ENCODE assay signal across 8 cellular contexts in genomic region chr16:58629681-58630640, GRCh38. TPM values are rescaled to one million over a fixed set of nuclear protein-coding genes. Genes with fewer than 3 reads are reported as not detected.
DNase-seq lines count a peak whose midpoint lies in the region; ATAC-seq, FAIRE-seq and TF ChIP-seq lines count a peak whose summit lies in the region.

CNOT1 (minus strand) TSS chr16:58629826; CDS start chr16:58599337, 30,489 bp downstream.

- H3K4me1 Mint-ChIP-seq in Calu3 (ENCODE audit: low read depth, unreplicated experiment), result no peaks in the 10 kb centered on the region

- under 1% methylated on average over 64 of the region's 64 CpGs for WGBS in HUES64
- WGBS in mesodermal cell (ENCODE audit: insufficient coverage in 2 of 2), 2 experiments, result 0 to 1% methylated on average over 56 to 59 of the region's 64 CpGs

- H3K9me3 ChIP-seq in HUES64 (ENCODE audit: insufficient read depth, low read depth, low read length) (no peaks in the 10 kb centered on the region), OCI-LY1 (ENCODE audit: low read length) (no peaks in the 10 kb centered on the region), mesodermal cell (ENCODE audit: control insufficient read depth, low read length) (no peaks in the 10 kb centered on the region)

- TF ChIP-seq CTCF in Calu3 (IDR thresholded peaks at IDR 0.05; ENCODE audit: unreplicated experiment) (no peak), OCI-LY1 (IDR thresholded peaks at IDR 0.05; ENCODE audit: low read length) (no peak)

- peak within 1 kb of the TSS; percentile 99 for H3K4me3 Mint-ChIP-seq in Calu3 (ENCODE audit: low read depth, unreplicated experiment)

- ATAC-seq in GM21447 (IDR thresholded peaks at IDR 0.05; ENCODE audit: unreplicated experiment), result peak; percentile 82

- H4K20me1 ChIP-seq in OCI-LY1 (ENCODE audit: insufficient read depth, low read length), result peaks cover 8% of the 10 kb centered on the region

- FAIRE-seq in endometrium (lab: Jason Lieb, UNC), result peak; percentile 97

- CTCF ChIA-PET in Calu3 (lab: Charles Lee), result interaction anchor here (0.5 to 1.0 kb wide), 3 partner anchors 16 to 605 kb away, joined by 3 to 4 read pairs (median 3); no protein-coding TSS in a partner anchor

- TSS peak; percentile 48 for BruUV-seq in Calu3 (replicated peaks; lab: Mats Ljungman, UMichigan)

- H3K4me2 ChIP-seq in OCI-LY1 (ENCODE audit: low read length), result peak within 1 kb of the TSS; percentile 92

- no peaks in the 10 kb centered on the region for H3K9me2 ChIP-seq in OCI-LY1 (ENCODE audit: low read depth, low read length)

- peaks cover 45% of the 10 kb centered on the region for H3K36me3 Mint-ChIP-seq in Calu3 (ENCODE audit: insufficient read depth, unreplicated experiment)

- no peaks in the 10 kb centered on the region for H3F3A ChIP-seq in OCI-LY1 (ENCODE audit: insufficient read depth, low read length)

- no peaks in the 10 kb centered on the region for H3K27me3 ChIP-seq in HUES64 (ENCODE audit: insufficient read depth, low read length)
- H3K27me3 ChIP-seq in OCI-LY1 (ENCODE audit: insufficient read depth, low read length), result no peaks in the 10 kb centered on the region

- intact Hi-C loops in Calu3 (cut with micrococcal nuclease; ENCODE audit: unreplicated experiment), result loop anchor here (10.0 kb wide), 1 partner anchor 295 kb away; no protein-coding TSS in a partner anchor

- H3K79me2 ChIP-seq in OCI-LY1 (ENCODE audit: insufficient read depth, low read length), result peaks cover 46% of the 10 kb centered on the region

- peaks cover 5% of the 10 kb centered on the region for H3K4me1 ChIP-seq in HUES64 (ENCODE audit: insufficient read depth, low read length)
- H3K4me1 ChIP-seq in OCI-LY1 (ENCODE audit: insufficient read depth, low read length, severe bottlenecking), result peaks cover 31% of the 10 kb centered on the region
- no peaks in the 10 kb centered on the region for H3K4me1 ChIP-seq in mesodermal cell (ENCODE audit: control insufficient read depth, insufficient read depth, low read length, poor library complexity, severe bottlenecking)

- no peaks in the 10 kb centered on the region for H3K27me3 Mint-ChIP-seq in Calu3 (ENCODE audit: unreplicated experiment)

- H3K4me3 ChIP-seq in HUES64 (ENCODE audit: low read length) (peak within 1 kb of the TSS; percentile 95), OCI-LY1 (ENCODE audit: low read depth, low read length, poor library complexity, severe bottlenecking) (peak within 1 kb of the TSS; percentile 76), mesodermal cell (ENCODE audit: extremely low read depth, insufficient read depth, low read length, poor library complexity, severe bottlenecking) (peak within 1 kb of the TSS; percentile 92)

- H3K27ac ChIP-seq in HUES64 (ENCODE audit: low read depth, low read length), result peak within 1 kb of the TSS; percentile 95
- H3K27ac ChIP-seq in OCI-LY1 (ENCODE audit: low read depth, low read length, poor library complexity, severe bottlenecking), result peak within 1 kb of the TSS; percentile 94
- H3K27ac ChIP-seq in mesodermal cell (ENCODE audit: low read depth, low read length, severe bottlenecking), result peak within 1 kb of the TSS; percentile 97

- H3K9ac ChIP-seq in HUES64 (ENCODE audit: low read depth, low read length) (peak within 1 kb of the TSS; percentile 99), OCI-LY1 (ENCODE audit: low read length) (peak within 1 kb of the TSS; percentile 90)

- peak within 1 kb of the TSS; percentile 99 for H2AFZ ChIP-seq in OCI-LY1 (ENCODE audit: low read length)

- peak; percentile 99 for DNase-seq in Calu3
- DNase-seq in activated CD8-positive, alpha-beta memory T cell treated with anti-CD3 and anti-CD28 coated beads, Interleukin-2, amount 50 U/mL, for 4 hours, result peak; percentile 95
- DNase-seq in stimulated activated CD8-positive, alpha-beta memory T cell treated with anti-CD3 and anti-CD28 coated beads, Interleukin-15, amount 100 ng/mL, for 4 hours (ENCODE audit: low read depth in 2 of 2), result peak; percentile 95 to 96

- peak within 1 kb of the TSS; percentile 100 for H3K27ac Mint-ChIP-seq in Calu3 (ENCODE audit: unreplicated experiment)

- no peaks in the 10 kb centered on the region for H3K9me3 Mint-ChIP-seq in Calu3 (ENCODE audit: low read depth, unreplicated experiment)

- H3K36me3 ChIP-seq in HUES64 (ENCODE audit: insufficient read depth, low read length) (peaks cover 6% of the 10 kb centered on the region), OCI-LY1 (ENCODE audit: insufficient read depth, low read length) (peaks cover 30% of the 10 kb centered on the region), mesodermal cell (ENCODE audit: control insufficient read depth, insufficient read depth, low read length) (peaks cover 5% of the 10 kb centered on the region)

RNA-seq across cellular contexts. Expression of gene CNOT1, which starts in this region (rescaled TPM):
- 270 and 299 TPM in 2 replicates for total RNA-seq in Calu3 (2022)
- 196 TPM for polyA plus RNA-seq in HUES64 (2013, experiment 1 of 2)
- 216 TPM for polyA plus RNA-seq in HUES64 (2013, experiment 2 of 2)
- 187 TPM for polyA plus RNA-seq in mesodermal cell (2013, experiment 1 of 2)
- 159 TPM for polyA plus RNA-seq in mesodermal cell (2013, experiment 2 of 2)

Comparison
In these comparisons a context has a peak if more than half of its experiments do, and no peak if none do; other contexts are left out.
1. Peak in every context shown above with its lines: DNase-seq, ATAC-seq, H3K4me3 ChIP-seq and H3K27ac ChIP-seq.